Comparison of ENCODE assay signal across 13 cellular contexts in the genomic region with DNA sequence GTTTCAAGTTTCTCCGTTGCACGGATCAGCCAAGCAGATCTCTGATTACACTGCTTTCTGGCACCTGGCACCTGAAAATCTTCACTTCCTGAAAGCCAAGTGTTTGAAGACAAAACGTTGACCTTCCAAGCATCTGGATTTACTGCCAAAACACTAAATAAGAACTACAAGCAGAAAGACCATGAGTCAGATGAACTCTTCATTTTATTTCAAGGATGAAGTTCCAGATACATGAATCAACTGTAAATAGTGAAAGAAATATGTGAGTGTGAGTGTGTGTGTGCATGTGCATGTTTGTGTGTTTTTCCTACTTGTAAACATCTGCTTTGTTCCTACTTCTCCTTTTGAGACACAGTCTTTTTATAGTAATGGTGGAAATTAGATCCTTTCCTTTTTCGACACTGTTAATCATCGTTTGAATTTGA. TPM values are rescaled to one million over a fixed set of nuclear protein-coding genes. Genes with fewer than 3 reads are reported as not detected.
DNase-seq lines count a peak whose midpoint lies in the region; ATAC-seq, FAIRE-seq and TF ChIP-seq lines count a peak whose summit lies in the region.
"Had no signal": no experiment of that assay in that cellular context is flagged by ENCODE, and none has a peak within 500 bp of the region (broad histone marks: within the 10 kb centered on the region; RNA-seq: fewer than 3 reads in every experiment).

No MANE protein-coding gene starts in this region.

- no peak overlapping the region for H3K9ac ChIP-seq in endodermal cell (ENCODE audit: extremely low read depth, low read length, poor library complexity, severe bottlenecking)

- WGBS in endodermal cell (ENCODE audit: insufficient coverage in 1 of 2, insufficient read length in 1 of 2), 2 experiments = 75 to 83% methylated on average over 4 to 5 of the region's 5 CpGs
- WGBS in pancreas, 2 donors = 34 to 35% methylated on average over 5 of the region's 5 CpGs

- ATAC-seq in pancreas (peak in 3 of 4 donors; percentile 51 to 69 (median 66)), HG03342 (IDR thresholded peaks at IDR 0.05; ENCODE audit: unreplicated experiment) (no peak), GM18861 (IDR thresholded peaks at IDR 0.05; ENCODE audit: unreplicated experiment) (no peak)

- no peaks in the 10 kb centered on the region for H3K9me3 Mint-ChIP-seq in endodermal cell
- H3K9me3 Mint-ChIP-seq: neural crest cell had no signal

- peaks cover 30% of the 10 kb centered on the region for H3K4me1 Mint-ChIP-seq in endodermal cell
- H3K4me1 Mint-ChIP-seq: neural crest cell had no signal

- peaks cover 3% of the 10 kb centered on the region for H3K36me3 Mint-ChIP-seq in endodermal cell (ENCODE audit: low read depth)

- intact Hi-C loops in pancreas (cut with DNase I) = no loop called here

- no peak overlapping the region for H3K4me3 Mint-ChIP-seq in endodermal cell
- H3K4me3 Mint-ChIP-seq: neural crest cell had no signal

- TF ChIP-seq CTCF in endodermal cell (conservative IDR thresholded peaks at IDR 0.05) = no peak
- TF ChIP-seq CTCF in pancreas (IDR thresholded peaks at IDR 0.05) = no peak

- peak overlapping the region; percentile 84 for H3K27ac Mint-ChIP-seq in endodermal cell

- H3K27me3 ChIP-seq in endodermal cell (ENCODE audit: control insufficient read depth, insufficient read depth, low read length, poor library complexity, severe bottlenecking) (no peaks in the 10 kb centered on the region), pancreas (no peaks in the 10 kb centered on the region)

- no peak overlapping the region for H3K4me3 ChIP-seq in endodermal cell (ENCODE audit: low read length)
- no peak overlapping the region for H3K4me3 ChIP-seq in pancreas

- peaks cover 3% of the 10 kb centered on the region for H3K4me1 ChIP-seq in endodermal cell (ENCODE audit: control insufficient read depth, insufficient read depth, low read length)
- H3K4me1 ChIP-seq in pancreas = peaks cover 11 to 20% (median 12%) of the 10 kb centered on the region in 3 donors

- DNase-seq in EH (ENCODE audit: low read depth) (peak; percentile 46), NCI-H69 (lab: John Stamatoyannopoulos, UW) (peak; percentile 39), endodermal cell (no peak), pancreas (no peak), iPS-NIHi11 (ENCODE audit: low spot score) (no peak), NCI-H2081 (lab: John Stamatoyannopoulos, UW) (no peak)
- DNase-seq: caudate nucleus, hypothalamus had no signal

- H3K27ac ChIP-seq in endodermal cell (ENCODE audit: low read depth, low read length) (no peak overlapping the region), pancreas (no peak overlapping the region)
- H3K27ac ChIP-seq: HL-60 had no signal

- peaks cover 8% of the 10 kb centered on the region for H3K9me3 ChIP-seq in endodermal cell (ENCODE audit: control insufficient read depth, low read length)
- H3K9me3 ChIP-seq in pancreas = no peaks in the 10 kb centered on the region

- H3K36me3 ChIP-seq in endodermal cell (ENCODE audit: control insufficient read depth, insufficient read depth, low read length) (no peaks in the 10 kb centered on the region), pancreas (no peaks in the 10 kb centered on the region)

- H3K27me3 Mint-ChIP-seq in endodermal cell (ENCODE audit: insufficient read depth) = no peaks in the 10 kb centered on the region

- FAIRE-seq in pancreas (lab: Jason Lieb, UNC) = no peak
- FAIRE-seq: urothelium cell line had no signal

RNA-seq across cellular contexts. Expression of gene DTNA, which starts 60.0 kb away (rescaled TPM):
- 10 to 100 TPM; 45.6 to 51.6 TPM for total RNA-seq in endodermal cell
- 18.1 TPM for polyA plus RNA-seq in endodermal cell (2013, experiment 1 of 2)
- 18.8 TPM for polyA plus RNA-seq in endodermal cell (2013, experiment 2 of 2)
- total RNA-seq in pancreas = 10 to 100 TPM; 24.7 to 37.5 (median 26.9) TPM
- 10 to 100 TPM; 15.3 to 17.2 TPM for polyA plus RNA-seq in pancreas

Comparison
In these comparisons a context has a peak if more than half of its experiments do, and no peak if none do; other contexts are left out.
1. DNase-seq: peak in EH (single experiment) and NCI-H69 (single experiment); none in endodermal cell (single experiment), pancreas (0 of 6), iPS-NIHi11 (single experiment) and NCI-H2081 (0 of 2).
2. ATAC-seq: peak in pancreas (3 of 4); none in HG03342 (single experiment) and GM18861 (single experiment).